ENCODE assay signal across 24 cellular contexts in the genomic region with DNA sequence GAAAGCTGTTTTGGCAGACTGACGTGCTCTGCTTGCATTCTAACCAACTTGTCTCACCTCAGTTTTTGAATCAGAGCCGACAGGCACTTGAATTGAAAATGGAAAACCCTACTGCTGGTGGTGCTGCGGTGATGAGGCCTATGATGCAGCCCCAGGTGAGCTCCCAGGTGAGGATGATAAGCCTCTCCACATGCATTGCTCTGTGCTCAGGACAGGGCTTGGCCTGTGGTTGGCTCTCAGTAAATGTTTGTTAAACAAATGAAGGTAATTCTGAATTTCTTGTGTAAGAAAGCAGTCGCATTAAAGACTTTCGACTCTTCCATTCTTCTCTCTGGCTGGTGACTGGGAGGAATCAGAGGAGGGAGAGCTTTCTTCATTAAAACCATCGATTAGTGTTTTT.
"Had no signal": no experiment of that assay in that cellular context is flagged by ENCODE, and none has a peak within 500 bp of the region (broad histone marks: within the 10 kb centered on the region; RNA-seq: fewer than 3 reads in every experiment).

No MANE protein-coding gene starts in this region.

- H3K9me3 ChIP-seq: adrenal gland, breast epithelium, gastrocnemius medialis, SK-N-SH, stomach had no signal

- H3K27me3 ChIP-seq: adrenal gland, breast epithelium, gastrocnemius medialis, stomach had no signal

- H3K27ac Mint-ChIP-seq: activated B cell treated with CpG ODN at 0.5 μM for 24 hours; activated CD4-positive, alpha-beta memory T cell treated with anti-CD3 and anti-CD28 coated beads for 36 hours; T-helper 2 cell treated with Interferon-gamma antibody and Interleukin-4, amounts not matched to agents 5 μg/mL and 100 μg/mL, for 36 hours; type B pancreatic cell had no signal

- DNase-seq: activated B cell treated with CpG ODN at 0.5 μM for 24 hours; activated CD4-positive, alpha-beta memory T cell treated with anti-CD3 and anti-CD28 coated beads for 36 hours; activated CD4-positive, alpha-beta T cell treated with anti-CD3 and anti-CD28 coated beads for 4 hours; activated effector memory CD4-positive, alpha-beta T cell treated with Interleukin-2 at 50 U/mL for 16 hours; activated naive CD4-positive, alpha-beta T cell treated with anti-CD3 and anti-CD28 coated beads, Interleukin-2, amount 50 U/mL, for 16 hours; activated T-cell treated with anti-CD3 and anti-CD28 coated beads, Interleukin-2, amount 50 U/mL, for 1 hour; adrenal gland; gastrocnemius medialis; head of caudate nucleus; occipital lobe; retina; SK-N-SH; stimulated activated CD4-positive, alpha-beta T cell treated with anti-CD3 and anti-CD28 coated beads, Interleukin-12 subunit alpha, Interleukin-12 subunit beta, amount 100 ng/mL, for 4 hours; stimulated activated CD4-positive, alpha-beta T cell treated with anti-CD3 and anti-CD28 coated beads, Interleukin-2, amount 100 ng/mL, for 24 hours; stomach had no signal

- H3K9ac ChIP-seq: SK-N-SH had no signal

- H3K4me3 Mint-ChIP-seq: activated B cell treated with CpG ODN at 0.5 μM for 24 hours; activated CD4-positive, alpha-beta memory T cell treated with anti-CD3 and anti-CD28 coated beads for 36 hours; T-helper 2 cell treated with Interferon-gamma antibody and Interleukin-4, amounts not matched to agents 5 μg/mL and 100 μg/mL, for 36 hours; type B pancreatic cell had no signal

- H3K9me3 Mint-ChIP-seq: activated B cell treated with CpG ODN at 0.5 μM for 24 hours; activated CD4-positive, alpha-beta memory T cell treated with anti-CD3 and anti-CD28 coated beads for 36 hours; T-helper 2 cell treated with Interferon-gamma antibody and Interleukin-4, amounts not matched to agents 5 μg/mL and 100 μg/mL, for 36 hours; type B pancreatic cell had no signal

- H3K4me2 ChIP-seq: SK-N-SH had no signal

- FAIRE-seq: astrocyte, endometrium, keratinocyte had no signal

- H3K4me1 ChIP-seq: adrenal gland, breast epithelium, gastrocnemius medialis, stomach had no signal

- H3K27me3 Mint-ChIP-seq: activated B cell treated with CpG ODN at 0.5 μM for 24 hours; activated CD4-positive, alpha-beta memory T cell treated with anti-CD3 and anti-CD28 coated beads for 36 hours; type B pancreatic cell had no signal

- H3K4me1 Mint-ChIP-seq: activated B cell treated with CpG ODN at 0.5 μM for 24 hours had no signal

- ATAC-seq: gastrocnemius medialis, left lobe of liver had no signal

- H3K4me3 ChIP-seq: adrenal gland, breast epithelium, coronary artery, gastrocnemius medialis, lung, stomach had no signal

- H3K27ac ChIP-seq: adrenal gland, breast epithelium, coronary artery, gastrocnemius medialis, stomach had no signal
